In genomic region chr22:33869946-33870345, GRCh38 we compare ENCODE assay signal across 1 cellular context.
TF ChIP-seq lines count a peak whose summit lies in the region.

No MANE protein-coding gene starts in this region.

TF ChIP-seq in GM23338, 12 proteins besides CTCF, POLR2A, EP300 and RAD21 (continued from another document):
- TF ChIP-seq, protein P1, sequence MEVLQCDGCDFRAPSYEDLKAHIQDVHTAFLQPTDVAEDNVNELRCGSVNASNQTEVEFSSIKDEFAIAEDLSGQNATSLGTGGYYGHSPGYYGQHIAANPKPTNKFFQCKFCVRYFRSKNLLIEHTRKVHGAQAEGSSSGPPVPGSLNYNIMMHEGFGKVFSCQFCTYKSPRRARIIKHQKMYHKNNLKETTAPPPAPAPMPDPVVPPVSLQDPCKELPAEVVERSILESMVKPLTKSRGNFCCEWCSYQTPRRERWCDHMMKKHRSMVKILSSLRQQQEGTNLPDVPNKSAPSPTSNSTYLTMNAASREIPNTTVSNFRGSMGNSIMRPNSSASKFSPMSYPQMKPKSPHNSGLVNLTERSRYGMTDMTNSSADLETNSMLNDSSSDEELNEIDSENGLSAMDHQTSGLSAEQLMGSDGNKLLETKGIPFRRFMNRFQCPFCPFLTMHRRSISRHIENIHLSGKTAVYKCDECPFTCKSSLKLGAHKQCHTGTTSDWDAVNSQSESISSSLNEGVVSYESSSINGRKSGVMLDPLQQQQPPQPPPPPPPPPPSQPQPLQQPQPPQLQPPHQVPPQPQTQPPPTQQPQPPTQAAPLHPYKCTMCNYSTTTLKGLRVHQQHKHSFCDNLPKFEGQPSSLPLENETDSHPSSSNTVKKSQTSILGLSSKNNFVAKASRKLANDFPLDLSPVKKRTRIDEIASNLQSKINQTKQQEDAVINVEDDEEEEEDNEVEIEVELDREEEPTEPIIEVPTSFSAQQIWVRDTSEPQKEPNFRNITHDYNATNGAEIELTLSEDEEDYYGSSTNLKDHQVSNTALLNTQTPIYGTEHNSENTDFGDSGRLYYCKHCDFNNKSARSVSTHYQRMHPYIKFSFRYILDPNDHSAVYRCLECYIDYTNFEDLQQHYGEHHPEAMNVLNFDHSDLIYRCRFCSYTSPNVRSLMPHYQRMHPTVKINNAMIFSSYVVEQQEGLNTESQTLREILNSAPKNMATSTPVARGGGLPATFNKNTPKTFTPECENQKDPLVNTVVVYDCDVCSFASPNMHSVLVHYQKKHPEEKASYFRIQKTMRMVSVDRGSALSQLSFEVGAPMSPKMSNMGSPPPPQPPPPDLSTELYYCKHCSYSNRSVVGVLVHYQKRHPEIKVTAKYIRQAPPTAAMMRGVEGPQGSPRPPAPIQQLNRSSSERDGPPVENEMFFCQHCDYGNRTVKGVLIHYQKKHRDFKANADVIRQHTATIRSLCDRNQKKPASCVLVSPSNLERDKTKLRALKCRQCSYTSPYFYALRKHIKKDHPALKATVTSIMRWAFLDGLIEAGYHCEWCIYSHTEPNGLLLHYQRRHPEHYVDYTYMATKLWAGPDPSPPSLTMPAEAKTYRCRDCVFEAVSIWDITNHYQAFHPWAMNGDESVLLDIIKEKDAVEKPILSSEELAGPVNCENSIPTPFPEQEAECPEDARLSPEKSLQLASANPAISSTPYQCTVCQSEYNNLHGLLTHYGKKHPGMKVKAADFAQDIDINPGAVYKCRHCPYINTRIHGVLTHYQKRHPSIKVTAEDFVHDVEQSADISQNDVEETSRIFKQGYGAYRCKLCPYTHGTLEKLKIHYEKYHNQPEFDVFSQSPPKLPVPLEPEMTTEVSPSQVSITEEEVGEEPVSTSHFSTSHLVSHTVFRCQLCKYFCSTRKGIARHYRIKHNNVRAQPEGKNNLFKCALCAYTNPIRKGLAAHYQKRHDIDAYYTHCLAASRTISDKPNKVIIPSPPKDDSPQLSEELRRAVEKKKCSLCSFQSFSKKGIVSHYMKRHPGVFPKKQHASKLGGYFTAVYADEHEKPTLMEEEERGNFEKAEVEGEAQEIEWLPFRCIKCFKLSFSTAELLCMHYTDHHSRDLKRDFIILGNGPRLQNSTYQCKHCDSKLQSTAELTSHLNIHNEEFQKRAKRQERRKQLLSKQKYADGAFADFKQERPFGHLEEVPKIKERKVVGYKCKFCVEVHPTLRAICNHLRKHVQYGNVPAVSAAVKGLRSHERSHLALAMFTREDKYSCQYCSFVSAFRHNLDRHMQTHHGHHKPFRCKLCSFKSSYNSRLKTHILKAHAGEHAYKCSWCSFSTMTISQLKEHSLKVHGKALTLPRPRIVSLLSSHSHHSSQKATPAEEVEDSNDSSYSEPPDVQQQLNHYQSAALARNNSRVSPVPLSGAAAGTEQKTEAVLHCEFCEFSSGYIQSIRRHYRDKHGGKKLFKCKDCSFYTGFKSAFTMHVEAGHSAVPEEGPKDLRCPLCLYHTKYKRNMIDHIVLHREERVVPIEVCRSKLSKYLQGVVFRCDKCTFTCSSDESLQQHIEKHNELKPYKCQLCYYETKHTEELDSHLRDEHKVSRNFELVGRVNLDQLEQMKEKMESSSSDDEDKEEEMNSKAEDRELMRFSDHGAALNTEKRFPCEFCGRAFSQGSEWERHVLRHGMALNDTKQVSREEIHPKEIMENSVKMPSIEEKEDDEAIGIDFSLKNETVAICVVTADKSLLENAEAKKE (CRISPR knock-in tag; IDR thresholded peaks at IDR 0.05) = no peak
- TF ChIP-seq CREB1 (CRISPR knock-in tag; IDR thresholded peaks at IDR 0.05; ENCODE audit: low read depth) (no peak), ZNF114 (CRISPR knock-in tag; IDR thresholded peaks at IDR 0.05) (no peak), ZNF331 (CRISPR knock-in tag; IDR thresholded peaks at IDR 0.05; ENCODE audit: low read depth) (no peak), EZH2phosphoT487 (IDR thresholded peaks at IDR 0.05; ENCODE audit: unreplicated experiment) (no peak), POLR2AphosphoS5 (IDR thresholded peaks at IDR 0.05; ENCODE audit: low read depth) (no peak), EZH2 (IDR thresholded peaks at IDR 0.05; ENCODE audit: low read depth, unreplicated experiment) (no peak), NANOG (IDR thresholded peaks at IDR 0.05; ENCODE audit: borderline replicate concordance) (no peak), ETS1 (IDR thresholded peaks at IDR 0.05) (no peak), JUNB (IDR thresholded peaks at IDR 0.05; ENCODE audit: unreplicated experiment) (no peak)
- TF ChIP-seq, protein P2, sequence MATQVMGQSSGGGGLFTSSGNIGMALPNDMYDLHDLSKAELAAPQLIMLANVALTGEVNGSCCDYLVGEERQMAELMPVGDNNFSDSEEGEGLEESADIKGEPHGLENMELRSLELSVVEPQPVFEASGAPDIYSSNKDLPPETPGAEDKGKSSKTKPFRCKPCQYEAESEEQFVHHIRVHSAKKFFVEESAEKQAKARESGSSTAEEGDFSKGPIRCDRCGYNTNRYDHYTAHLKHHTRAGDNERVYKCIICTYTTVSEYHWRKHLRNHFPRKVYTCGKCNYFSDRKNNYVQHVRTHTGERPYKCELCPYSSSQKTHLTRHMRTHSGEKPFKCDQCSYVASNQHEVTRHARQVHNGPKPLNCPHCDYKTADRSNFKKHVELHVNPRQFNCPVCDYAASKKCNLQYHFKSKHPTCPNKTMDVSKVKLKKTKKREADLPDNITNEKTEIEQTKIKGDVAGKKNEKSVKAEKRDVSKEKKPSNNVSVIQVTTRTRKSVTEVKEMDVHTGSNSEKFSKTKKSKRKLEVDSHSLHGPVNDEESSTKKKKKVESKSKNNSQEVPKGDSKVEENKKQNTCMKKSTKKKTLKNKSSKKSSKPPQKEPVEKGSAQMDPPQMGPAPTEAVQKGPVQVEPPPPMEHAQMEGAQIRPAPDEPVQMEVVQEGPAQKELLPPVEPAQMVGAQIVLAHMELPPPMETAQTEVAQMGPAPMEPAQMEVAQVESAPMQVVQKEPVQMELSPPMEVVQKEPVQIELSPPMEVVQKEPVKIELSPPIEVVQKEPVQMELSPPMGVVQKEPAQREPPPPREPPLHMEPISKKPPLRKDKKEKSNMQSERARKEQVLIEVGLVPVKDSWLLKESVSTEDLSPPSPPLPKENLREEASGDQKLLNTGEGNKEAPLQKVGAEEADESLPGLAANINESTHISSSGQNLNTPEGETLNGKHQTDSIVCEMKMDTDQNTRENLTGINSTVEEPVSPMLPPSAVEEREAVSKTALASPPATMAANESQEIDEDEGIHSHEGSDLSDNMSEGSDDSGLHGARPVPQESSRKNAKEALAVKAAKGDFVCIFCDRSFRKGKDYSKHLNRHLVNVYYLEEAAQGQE (IDR thresholded peaks at IDR 0.05; ENCODE audit: unreplicated experiment) = no peak
